ENCODE assay signal across 18 cellular contexts in the genomic region with DNA sequence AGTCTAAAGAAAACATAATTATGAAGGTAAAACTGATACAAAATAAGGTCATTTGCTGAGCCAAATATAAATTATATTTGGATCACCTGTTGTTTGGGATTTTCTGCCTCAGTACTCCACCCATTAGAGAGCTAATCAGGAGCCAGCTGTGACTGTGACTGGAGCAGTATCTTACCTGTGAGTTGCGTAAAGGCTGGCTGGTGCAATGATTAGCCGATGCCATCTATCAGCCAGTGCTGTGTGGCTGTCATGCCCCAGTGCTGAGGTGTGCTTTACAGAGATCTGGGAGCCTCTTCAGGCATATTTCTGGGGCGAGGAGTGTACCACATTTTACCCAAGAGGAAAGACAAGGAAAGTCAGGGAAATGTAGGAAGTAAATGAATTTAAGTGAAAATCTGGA.
"Had no signal": no experiment of that assay in that cellular context is flagged by ENCODE, and none has a peak within 500 bp of the region (broad histone marks: within the 10 kb centered on the region; RNA-seq: fewer than 3 reads in every experiment).

No MANE protein-coding gene starts in this region.

- H3K27ac ChIP-seq: KMS-11, SJSA1, SK-N-MC had no signal

- H3K4me1 ChIP-seq: SJSA1 had no signal

- H3K27me3 ChIP-seq: SJSA1 had no signal

- DNase-seq: Kasumi-1, MV-4-11, NCI-H1048, NCI-H1105, NCI-H1417 treated with DMSO at 0.1 percent for 48 hours, NCI-H146, NCI-H187 treated with DMSO at 0.1 percent for 48 hours, NCI-H2029 treated with DMSO at 0.1 percent for 48 hours, NCI-H524, NCI-H82, Right ventricle myocardium superior, RPMI8226, SIG-M5 had no signal

- ATAC-seq: HepG2, K562 had no signal

- H3K9ac ChIP-seq: KMS-11 had no signal

- H3K9me3 ChIP-seq: SJSA1 had no signal

- H3K4me3 ChIP-seq: K562, SJSA1, SK-N-MC had no signal

- H3K36me3 ChIP-seq: SJSA1 had no signal

- H3K4me2 ChIP-seq: KMS-11 had no signal
